16 cellular contexts compared by ENCODE assay signal in genomic region chr1:101005871-101006270, GRCh38. TPM values are rescaled to one million over a fixed set of nuclear protein-coding genes. Genes with fewer than 3 reads are reported as not detected.
DNase-seq lines count a peak whose midpoint lies in the region; ATAC-seq and TF ChIP-seq lines count a peak whose summit lies in the region.
"Had no signal": no experiment of that assay in that cellular context is flagged by ENCODE, and none has a peak within 500 bp of the region (broad histone marks: within the 10 kb centered on the region; RNA-seq: fewer than 3 reads in every experiment).

No MANE protein-coding gene starts in this region.

- no peaks in the 10 kb centered on the region for H3K27me3 Mint-ChIP-seq in activated CD4-positive, alpha-beta memory T cell treated with anti-CD3 and anti-CD28 coated beads for 36 hours
- no peaks in the 10 kb centered on the region for H3K27me3 Mint-ChIP-seq in activated CD4-positive, alpha-beta memory T cell treated with anti-CD3 and anti-CD28 coated beads, Interleukin-2, amount 10 ng/mL, durations not matched to agents 7 days and 5 days
- no peaks in the 10 kb centered on the region for H3K27me3 Mint-ChIP-seq in CD8-positive, alpha-beta memory T cell
- H3K27me3 Mint-ChIP-seq in activated naive CD4-positive, alpha-beta T cell treated with anti-CD3 and anti-CD28 coated beads, Interleukin-2, amount 50 U/mL, for 24 hours: no peaks in the 10 kb centered on the region
- no peaks in the 10 kb centered on the region for H3K27me3 Mint-ChIP-seq in naive thymus-derived CD4-positive, alpha-beta T cell
- H3K27me3 Mint-ChIP-seq: progenitor cell of endocrine pancreas had no signal

- peaks cover 56% of the 10 kb centered on the region for H3K4me1 ChIP-seq in CD8-positive, alpha-beta memory T cell (ENCODE audit: insufficient read depth, low read length)
- H3K4me1 ChIP-seq in naive thymus-derived CD4-positive, alpha-beta T cell (ENCODE audit: control insufficient read depth in 2 of 2, insufficient read depth in 2 of 2, low read length in 2 of 2): peaks cover 28 to 47% of the 10 kb centered on the region in 2 donors
- no peaks in the 10 kb centered on the region for H3K4me1 ChIP-seq in tibial nerve

- H3K36me3 ChIP-seq in CD8-positive, alpha-beta memory T cell (ENCODE audit: insufficient read depth, low read length): no peaks in the 10 kb centered on the region
- H3K36me3 ChIP-seq in naive thymus-derived CD4-positive, alpha-beta T cell (ENCODE audit: control insufficient read depth in 2 of 3, insufficient read depth in 3 of 3, low read length in 3 of 3): no peaks in the 10 kb centered on the region
- peaks cover 0 to 14% (median 0%) of the 10 kb centered on the region in 3 donors for H3K36me3 ChIP-seq in tibial nerve

- intact Hi-C loops in activated CD4-positive, alpha-beta memory T cell treated with anti-CD3 and anti-CD28 coated beads for 36 hours (cut with micrococcal nuclease): loop anchor here (1.0 to 5.0 kb wide), 5 partner anchors 19 to 285 kb away; partner anchors contain the start of gene DPH5
- intact Hi-C loops in naive thymus-derived CD4-positive, alpha-beta T cell (cut with micrococcal nuclease): loop anchor here (1.0 to 5.0 kb wide), 5 partner anchors 17 to 232 kb away; partner anchors contain the start of gene DPH5 (in 1 of the 2)

- H3K9me3 Mint-ChIP-seq in activated CD4-positive, alpha-beta memory T cell treated with anti-CD3 and anti-CD28 coated beads for 36 hours: peaks cover 8% of the 10 kb centered on the region
- H3K9me3 Mint-ChIP-seq in activated CD4-positive, alpha-beta memory T cell treated with anti-CD3 and anti-CD28 coated beads, Interleukin-2, amount 10 ng/mL, durations not matched to agents 7 days and 5 days: peaks cover 2% of the 10 kb centered on the region
- H3K9me3 Mint-ChIP-seq in CD8-positive, alpha-beta memory T cell: no peaks in the 10 kb centered on the region
- peaks cover 15% of the 10 kb centered on the region for H3K9me3 Mint-ChIP-seq in activated naive CD4-positive, alpha-beta T cell treated with anti-CD3 and anti-CD28 coated beads, Interleukin-2, amount 50 U/mL, for 24 hours
- H3K9me3 Mint-ChIP-seq in naive thymus-derived CD4-positive, alpha-beta T cell: peaks cover 0 to 11% (median 0%) of the 10 kb centered on the region in 11 donors

- 91 to 97% methylated on average over 4 of the region's 4 CpGs for WGBS in tibial nerve, 2 donors

- peak; percentile 43 for ATAC-seq in naive thymus-derived CD4-positive, alpha-beta T cell
- ATAC-seq: gastrocnemius medialis had no signal

- TF ChIP-seq POLR2A in tibial nerve (IDR thresholded peaks at IDR 0.05): no peak

- peaks cover 53% of the 10 kb centered on the region for H3K4me1 Mint-ChIP-seq in activated CD4-positive, alpha-beta memory T cell treated with anti-CD3 and anti-CD28 coated beads for 36 hours (ENCODE audit: low read depth)
- peaks cover 41% of the 10 kb centered on the region for H3K4me1 Mint-ChIP-seq in activated CD4-positive, alpha-beta memory T cell treated with anti-CD3 and anti-CD28 coated beads, Interleukin-2, amount 10 ng/mL, durations not matched to agents 7 days and 5 days
- H3K4me1 Mint-ChIP-seq in CD8-positive, alpha-beta memory T cell: peaks cover 50 to 75% (median 66%) of the 10 kb centered on the region in 3 donors
- peaks cover 86% of the 10 kb centered on the region for H3K4me1 Mint-ChIP-seq in activated naive CD4-positive, alpha-beta T cell treated with anti-CD3 and anti-CD28 coated beads, Interleukin-2, amount 50 U/mL, for 24 hours
- peaks cover 49 to 88% (median 64%) of the 10 kb centered on the region in 7 donors for H3K4me1 Mint-ChIP-seq in naive thymus-derived CD4-positive, alpha-beta T cell

- TF ChIP-seq CTCF in GM10266 (IDR thresholded peaks at IDR 0.05; ENCODE audit: control insufficient read depth, insufficient read depth, low read depth, missing control alignments): no peak
- TF ChIP-seq CTCF in tibial nerve (IDR thresholded peaks at IDR 0.05): no peak

- no peaks in the 10 kb centered on the region for H3K9me3 ChIP-seq in CD8-positive, alpha-beta memory T cell (ENCODE audit: low read length)
- no peaks in the 10 kb centered on the region for H3K9me3 ChIP-seq in naive thymus-derived CD4-positive, alpha-beta T cell (ENCODE audit: control insufficient read depth in 2 of 3, low read length in 3 of 3)
- H3K9me3 ChIP-seq in tibial nerve: no peaks in the 10 kb centered on the region
- H3K9me3 ChIP-seq: gastrocnemius medialis, SK-N-SH had no signal

- H3K27ac Mint-ChIP-seq in activated CD4-positive, alpha-beta memory T cell treated with anti-CD3 and anti-CD28 coated beads for 36 hours: peak overlapping the region; percentile 55
- no peak overlapping the region for H3K27ac Mint-ChIP-seq in activated CD4-positive, alpha-beta memory T cell treated with anti-CD3 and anti-CD28 coated beads, Interleukin-2, amount 10 ng/mL, durations not matched to agents 7 days and 5 days
- peak overlapping the region in 5 of 8 donors; percentile 3 to 67 (median 12) for H3K27ac Mint-ChIP-seq in CD8-positive, alpha-beta memory T cell
- H3K27ac Mint-ChIP-seq in activated naive CD4-positive, alpha-beta T cell treated with anti-CD3 and anti-CD28 coated beads, Interleukin-2, amount 50 U/mL, for 24 hours: peak overlapping the region; percentile 71
- peak overlapping the region in 8 of 9 donors; percentile 5 to 81 (median 57) for H3K27ac Mint-ChIP-seq in naive thymus-derived CD4-positive, alpha-beta T cell
- H3K27ac Mint-ChIP-seq: progenitor cell of endocrine pancreas had no signal

- H3K4me3 ChIP-seq in CD8-positive, alpha-beta memory T cell (ENCODE audit: low read length): no peak overlapping the region
- no peak overlapping the region for H3K4me3 ChIP-seq in naive thymus-derived CD4-positive, alpha-beta T cell (ENCODE audit: low read length)
- H3K4me3 ChIP-seq in tibial nerve: no peak overlapping the region
- H3K4me3 ChIP-seq: gastrocnemius medialis, smooth muscle cell had no signal

- no peak overlapping the region for H3K27ac ChIP-seq in CD8-positive, alpha-beta memory T cell (ENCODE audit: low read depth, low read length)
- H3K27ac ChIP-seq in naive thymus-derived CD4-positive, alpha-beta T cell (ENCODE audit: low read depth, low read length): no peak overlapping the region
- no peak overlapping the region for H3K27ac ChIP-seq in tibial nerve

- peaks cover 50% of the 10 kb centered on the region for H3K36me3 Mint-ChIP-seq in activated CD4-positive, alpha-beta memory T cell treated with anti-CD3 and anti-CD28 coated beads for 36 hours
- H3K36me3 Mint-ChIP-seq in activated CD4-positive, alpha-beta memory T cell treated with anti-CD3 and anti-CD28 coated beads, Interleukin-2, amount 10 ng/mL, durations not matched to agents 7 days and 5 days (ENCODE audit: low read depth): peaks cover 55% of the 10 kb centered on the region
- H3K36me3 Mint-ChIP-seq in CD8-positive, alpha-beta memory T cell: peaks cover 22 to 25% (median 22%) of the 10 kb centered on the region in 3 donors
- H3K36me3 Mint-ChIP-seq in activated naive CD4-positive, alpha-beta T cell treated with anti-CD3 and anti-CD28 coated beads, Interleukin-2, amount 50 U/mL, for 24 hours: peaks cover 42% of the 10 kb centered on the region
- H3K36me3 Mint-ChIP-seq in naive thymus-derived CD4-positive, alpha-beta T cell: peaks cover 22 to 59% (median 38%) of the 10 kb centered on the region in 5 donors

- CTCF ChIA-PET in activated CD4-positive, alpha-beta memory T cell treated with anti-CD3 and anti-CD28 coated beads for 36 hours (lab: Charles Lee): interaction anchor here (0.9 to 1.1 kb wide), 3 partner anchors 131 to 285 kb away, joined by 3 to 4 read pairs (median 3); no protein-coding TSS in a partner anchor
- CTCF ChIA-PET in activated CD4-positive, alpha-beta memory T cell treated with anti-CD3 and anti-CD28 coated beads, Interleukin-2, amount 10 ng/mL, durations not matched to agents 7 days and 5 days (lab: Charles Lee): interaction anchor here (0.8 to 1.5 kb wide), 4 partner anchors 132 to 285 kb away, joined by 3 to 4 read pairs (median 3); no protein-coding TSS in a partner anchor
- CTCF ChIA-PET in CD8-positive, alpha-beta memory T cell (lab: Charles Lee): interaction anchor here (1.0 kb wide), 1 partner anchor 233 kb away, joined by 4 read pairs; no protein-coding TSS in a partner anchor
- CTCF ChIA-PET in naive thymus-derived CD4-positive, alpha-beta T cell (lab: Charles Lee): no interaction called here

- POLR2A ChIA-PET in activated CD4-positive, alpha-beta memory T cell treated with anti-CD3 and anti-CD28 coated beads for 36 hours (lab: Charles Lee): interaction anchor here (1.0 to 1.6 kb wide), 2 partner anchors 12 to 19 kb away, joined by 3 read pairs; no protein-coding TSS in a partner anchor
- POLR2A ChIA-PET in activated CD4-positive, alpha-beta memory T cell treated with anti-CD3 and anti-CD28 coated beads, Interleukin-2, amount 10 ng/mL, durations not matched to agents 7 days and 5 days (lab: Charles Lee): interaction anchor here (0.9 to 1.0 kb wide), 3 partner anchors 130 to 285 kb away, joined by 3 read pairs; no protein-coding TSS in a partner anchor
- POLR2A ChIA-PET in CD8-positive, alpha-beta memory T cell (lab: Charles Lee): interaction anchor here (1.3 kb wide), 1 partner anchor 76 kb away, joined by 3 read pairs; no protein-coding TSS in a partner anchor
- POLR2A ChIA-PET in naive thymus-derived CD4-positive, alpha-beta T cell (lab: Charles Lee): interaction anchor here (0.7 to 3.2 kb wide), 4 partner anchors 10 to 259 kb away, joined by 3 to 14 read pairs (median 4); no protein-coding TSS in a partner anchor

- TF ChIP-seq EP300 in tibial nerve (IDR thresholded peaks at IDR 0.05): no peak

- H3K4me3 Mint-ChIP-seq in activated CD4-positive, alpha-beta memory T cell treated with anti-CD3 and anti-CD28 coated beads for 36 hours: no peak overlapping the region
- H3K4me3 Mint-ChIP-seq in activated CD4-positive, alpha-beta memory T cell treated with anti-CD3 and anti-CD28 coated beads, Interleukin-2, amount 10 ng/mL, durations not matched to agents 7 days and 5 days: no peak overlapping the region
- H3K4me3 Mint-ChIP-seq in CD8-positive, alpha-beta memory T cell: peak overlapping the region in 1 of 7 donors; percentile 12
- peak overlapping the region; percentile 24 for H3K4me3 Mint-ChIP-seq in activated naive CD4-positive, alpha-beta T cell treated with anti-CD3 and anti-CD28 coated beads, Interleukin-2, amount 50 U/mL, for 24 hours
- H3K4me3 Mint-ChIP-seq in naive thymus-derived CD4-positive, alpha-beta T cell: peak overlapping the region in 3 of 10 donors; percentile 46 to 62 (median 50)

- DNase-seq in activated CD4-positive, alpha-beta memory T cell treated with anti-CD3 and anti-CD28 coated beads for 36 hours: peak; percentile 33
- DNase-seq in activated CD4-positive, alpha-beta memory T cell treated with anti-CD3 and anti-CD28 coated beads, Interleukin-2, amount 10 ng/mL, durations not matched to agents 7 days and 5 days: no peak
- no peak for DNase-seq in CD8-positive, alpha-beta memory T cell
- peak in 1 of 9 donors; percentile 16 for DNase-seq in naive thymus-derived CD4-positive, alpha-beta T cell
- DNase-seq in GM10266 (ENCODE audit: extremely low spot score): no peak
- DNase-seq in tibial nerve (ENCODE audit: low spot score in 2 of 2): no peak
- no peak for DNase-seq in islet precursor cell
- DNase-seq: cerebellar nuclear complex, gastrocnemius medialis, KBM-7, NCI-H2171 treated with DMSO at 0.1 percent for 48 hours, NCI-H774, SK-N-SH had no signal

- no peaks in the 10 kb centered on the region for H3K27me3 ChIP-seq in CD8-positive, alpha-beta memory T cell (ENCODE audit: insufficient read depth, low read length, poor library complexity, severe bottlenecking)
- H3K27me3 ChIP-seq in naive thymus-derived CD4-positive, alpha-beta T cell (ENCODE audit: control insufficient read depth in 2 of 2, insufficient read depth in 2 of 2, low read length in 2 of 2): no peaks in the 10 kb centered on the region
- H3K27me3 ChIP-seq in tibial nerve: no peaks in the 10 kb centered on the region
- H3K27me3 ChIP-seq: gastrocnemius medialis had no signal

RNA-seq across cellular contexts. Expression of gene DPH5, which starts 19.7 kb away (rescaled TPM):
- 10 to 100 TPM; 56.5 to 59.6 TPM for total RNA-seq in activated CD4-positive, alpha-beta memory T cell treated with anti-CD3 and anti-CD28 coated beads for 36 hours
- total RNA-seq in activated CD4-positive, alpha-beta memory T cell treated with anti-CD3 and anti-CD28 coated beads, Interleukin-2, amount 10 ng/mL, durations not matched to agents 7 days and 5 days: 10 to 100 TPM; 25.5 to 33.2 TPM
- total RNA-seq in CD8-positive, alpha-beta memory T cell: 10 to 100 TPM; 58.5 to 68.6 TPM
- 38.6 TPM for polyA plus RNA-seq in CD8-positive, alpha-beta memory T cell
- 10 to 100 TPM; 26.3 to 72.2 (median 45.3) TPM for total RNA-seq in naive thymus-derived CD4-positive, alpha-beta T cell
- polyA plus RNA-seq in naive thymus-derived CD4-positive, alpha-beta T cell: 10 to 100 TPM; 53.7 to 57.4 TPM
- total RNA-seq in tibial nerve: 10 to 100 TPM; 11.0 to 21.9 (median 17.8) TPM
